In the genomic region with DNA sequence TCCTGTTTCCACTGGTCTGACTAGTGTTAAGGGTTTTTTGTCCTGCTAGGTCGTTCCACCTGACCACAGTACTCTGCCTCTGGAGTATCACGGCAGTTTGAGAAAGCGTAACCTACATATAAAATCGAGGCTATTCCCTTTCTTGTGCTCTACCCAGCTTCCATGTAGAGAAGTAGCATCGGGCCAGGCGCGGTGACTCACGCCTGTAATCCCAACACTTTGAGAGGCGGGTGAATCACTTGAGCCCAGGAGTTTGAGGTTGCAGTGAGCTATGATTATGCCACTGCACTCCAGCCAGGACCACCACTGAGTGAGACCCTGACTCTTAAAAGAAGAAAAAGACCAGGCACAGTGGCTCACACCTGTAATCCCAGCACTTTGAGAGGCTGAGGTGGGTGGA, we compare ENCODE assay signal across 29 cellular contexts. TPM values are rescaled to one million over a fixed set of nuclear protein-coding genes. Genes with fewer than 3 reads are reported as not detected.
"Had no signal": no experiment of that assay in that cellular context is flagged by ENCODE, and none has a peak within 500 bp of the region (broad histone marks: within the 10 kb centered on the region; RNA-seq: fewer than 3 reads in every experiment).

No MANE protein-coding gene starts in this region.

- ATAC-seq: activated CD4-positive, CD25-positive, alpha-beta regulatory T cell treated with anti-CD3 and anti-CD28 coated beads, Interleukin-2, amount 50 U/mL, for 24 hours; activated CD8-positive, alpha-beta T cell treated with anti-CD3 and anti-CD28 coated beads for 36 hours; activated T-cell treated with anti-CD3 and anti-CD28 coated beads, Interleukin-2, amount 50 U/mL, for 72 hours; T-cell had no signal

- H3K36me3 ChIP-seq: brain microvascular endothelial cell, Peyer's patch had no signal

- H3K4me1 Mint-ChIP-seq: activated naive CD4-positive, alpha-beta T cell treated with anti-CD3 and anti-CD28 coated beads, Interleukin-2, amount 10 ng/mL, durations not matched to agents 7 days and 5 days; activated naive CD8-positive, alpha-beta T cell treated with anti-CD3 and anti-CD28 coated beads for 36 hours; T-cell had no signal

- H3K27ac ChIP-seq: brain microvascular endothelial cell, Peyer's patch, VCaP had no signal

- H3K27me3 ChIP-seq: brain microvascular endothelial cell, Peyer's patch had no signal

- H3K4me1 ChIP-seq: Peyer's patch had no signal

- H3K9me3 ChIP-seq: Peyer's patch had no signal

- H3K27me3 Mint-ChIP-seq: activated CD8-positive, alpha-beta T cell treated with anti-CD3 and anti-CD28 coated beads for 36 hours; activated naive CD4-positive, alpha-beta T cell treated with anti-CD3 and anti-CD28 coated beads, Interleukin-2, amount 10 ng/mL, durations not matched to agents 7 days and 5 days; activated naive CD8-positive, alpha-beta T cell treated with anti-CD3 and anti-CD28 coated beads for 36 hours had no signal

- H3K4me3 Mint-ChIP-seq: activated CD8-positive, alpha-beta T cell treated with anti-CD3 and anti-CD28 coated beads for 36 hours; activated naive CD4-positive, alpha-beta T cell treated with anti-CD3 and anti-CD28 coated beads, Interleukin-2, amount 10 ng/mL, durations not matched to agents 7 days and 5 days; activated naive CD8-positive, alpha-beta T cell treated with anti-CD3 and anti-CD28 coated beads for 36 hours; activated T-cell treated with anti-CD3 and anti-CD28 coated beads, Interleukin-2, amount 50 U/mL, for 72 hours; T-cell had no signal

- H3K27ac Mint-ChIP-seq: activated CD8-positive, alpha-beta T cell treated with anti-CD3 and anti-CD28 coated beads for 36 hours; activated naive CD4-positive, alpha-beta T cell treated with anti-CD3 and anti-CD28 coated beads, Interleukin-2, amount 10 ng/mL, durations not matched to agents 7 days and 5 days; activated naive CD8-positive, alpha-beta T cell treated with anti-CD3 and anti-CD28 coated beads for 36 hours; activated T-cell treated with anti-CD3 and anti-CD28 coated beads, Interleukin-2, amount 50 U/mL, for 72 hours; activated T-helper 2 cell treated with anti-CD3 and anti-CD28 coated beads, Interferon-gamma antibody, Interleukin-2, Interleukin-4, amounts not matched to agents 10 μg/mL and 5 μg/mL and 100 μg/mL, durations not matched to agents 14 hours and 24 hours and 36 hours; T-cell had no signal

- H3K36me3 Mint-ChIP-seq: activated naive CD4-positive, alpha-beta T cell treated with anti-CD3 and anti-CD28 coated beads, Interleukin-2, amount 10 ng/mL, durations not matched to agents 7 days and 5 days; activated naive CD8-positive, alpha-beta T cell treated with anti-CD3 and anti-CD28 coated beads for 36 hours; T-cell had no signal

- H3K9me3 Mint-ChIP-seq: activated CD8-positive, alpha-beta T cell treated with anti-CD3 and anti-CD28 coated beads for 36 hours; activated naive CD4-positive, alpha-beta T cell treated with anti-CD3 and anti-CD28 coated beads, Interleukin-2, amount 10 ng/mL, durations not matched to agents 7 days and 5 days; activated naive CD8-positive, alpha-beta T cell treated with anti-CD3 and anti-CD28 coated beads for 36 hours; activated T-cell treated with anti-CD3 and anti-CD28 coated beads, Interleukin-2, amount 50 U/mL, for 72 hours; activated T-helper 2 cell treated with anti-CD3 and anti-CD28 coated beads, Interferon-gamma antibody, Interleukin-2, Interleukin-4, amounts not matched to agents 10 μg/mL and 5 μg/mL and 100 μg/mL, durations not matched to agents 14 hours and 24 hours and 36 hours; T-cell had no signal

- DNase-seq: activated CD4-positive, alpha-beta T cell treated with anti-CD3 and anti-CD28 coated beads for 4 hours; activated CD8-positive, alpha-beta memory T cell treated with anti-CD3 and anti-CD28 coated beads, Interleukin-2, amount 50 U/mL, for 4 hours; activated CD8-positive, alpha-beta T cell treated with anti-CD3 and anti-CD28 coated beads for 36 hours; activated gamma-delta T cell treated with Interleukin-2 at 50 U/mL for 16 hours; activated naive CD4-positive, alpha-beta T cell treated with anti-CD3 and anti-CD28 coated beads, Interleukin-2, amount 10 ng/mL, durations not matched to agents 7 days and 5 days; activated naive CD8-positive, alpha-beta T cell treated with anti-CD3 and anti-CD28 coated beads for 36 hours; activated T-cell treated with anti-CD3 and anti-CD28 coated beads, Interleukin-2, amount 50 U/mL, for 72 hours; brain microvascular endothelial cell; cerebellar nuclear complex; Kasumi-1; KBM-7; NCI-H1105 treated with DMSO at 0.1 percent for 48 hours; NCI-H1436 treated with DMSO at 0.1 percent for 48 hours; NCI-H187; NCI-H2081; NCI-H2227 treated with DMSO at 0.1 percent for 48 hours; NCI-H446 treated with DMSO at 0.1 percent for 48 hours; NCI-H526; NCI-H82; Peyer's patch; SHP77 treated with DMSO at 0.1 percent for 48 hours; T-cell; T-helper 2 cell; T1000 had no signal

- H3K4me3 ChIP-seq: Peyer's patch had no signal

RNA-seq across cellular contexts. Expression of a gene that starts 7.5 kb away (rescaled TPM):
- total RNA-seq: activated CD8-positive, alpha-beta T cell treated with anti-CD3 and anti-CD28 coated beads for 36 hours; activated naive CD8-positive, alpha-beta T cell treated with anti-CD3 and anti-CD28 coated beads for 36 hours; activated T-helper 2 cell treated with anti-CD3 and anti-CD28 coated beads, Interferon-gamma antibody, Interleukin-2, Interleukin-4, amounts not matched to agents 10 μg/mL and 5 μg/mL and 100 μg/mL, durations not matched to agents 14 hours and 24 hours and 36 hours; Peyer's patch had no signal

RNA-seq across cellular contexts. Expression of a gene that starts 43.0 kb away (rescaled TPM):
- total RNA-seq: activated CD8-positive, alpha-beta T cell treated with anti-CD3 and anti-CD28 coated beads for 36 hours; activated naive CD8-positive, alpha-beta T cell treated with anti-CD3 and anti-CD28 coated beads for 36 hours; activated T-cell treated with anti-CD3 and anti-CD28 coated beads, Interleukin-2, amount 50 U/mL, for 72 hours; activated T-helper 2 cell treated with anti-CD3 and anti-CD28 coated beads, Interferon-gamma antibody, Interleukin-2, Interleukin-4, amounts not matched to agents 10 μg/mL and 5 μg/mL and 100 μg/mL, durations not matched to agents 14 hours and 24 hours and 36 hours; cardiac septum; Peyer's patch; T-cell had no signal
- polyA plus RNA-seq: adipose tissue had no signal
